19 cellular contexts compared by ENCODE assay signal in the genomic region with DNA sequence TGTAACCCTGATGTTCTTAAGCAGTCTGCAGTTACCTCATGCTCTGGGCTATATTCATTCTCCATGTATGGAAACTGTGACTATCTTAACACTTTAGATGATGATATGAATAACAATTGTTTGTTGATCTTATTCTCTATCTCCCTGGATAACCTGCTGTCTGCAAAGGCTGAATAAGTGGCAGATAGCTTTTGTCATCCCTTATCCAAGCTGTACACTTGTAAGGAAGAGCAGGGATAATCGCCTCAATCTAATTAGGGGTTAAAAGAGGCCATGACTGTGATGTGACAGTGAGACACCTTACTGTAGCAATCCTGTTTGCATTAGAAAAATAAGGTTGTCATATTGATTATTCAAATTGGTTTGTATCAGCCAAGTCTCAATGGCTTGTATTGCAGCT.
"Had no signal": no experiment of that assay in that cellular context is flagged by ENCODE, and none has a peak within 500 bp of the region (broad histone marks: within the 10 kb centered on the region; RNA-seq: fewer than 3 reads in every experiment).

No MANE protein-coding gene starts in this region.

- H3K4me3 Mint-ChIP-seq: memory B cell; natural killer cell treated with Interleukin-12 subunit alpha and Interleukin-12 subunit beta and Interleukin-15 and Interleukin-18, amount 100 ng/mL, for 72 hours; neural progenitor cell; stimulated activated effector memory CD8-positive, alpha-beta T cell treated with anti-CD3 and anti-CD28 coated beads, Interleukin-12 subunit alpha, Interleukin-12 subunit beta, amount 100 ng/mL, for 72 hours had no signal

- ATAC-seq: natural killer cell treated with Interleukin-12 subunit alpha and Interleukin-12 subunit beta and Interleukin-15 and Interleukin-18, amount 100 ng/mL, for 72 hours; right cardiac atrium; stimulated activated effector memory CD8-positive, alpha-beta T cell treated with anti-CD3 and anti-CD28 coated beads, Interleukin-12 subunit alpha, Interleukin-12 subunit beta, amount 100 ng/mL, for 72 hours had no signal

- H3K27ac ChIP-seq: coronary artery, esophagus squamous epithelium, neural progenitor cell, prostate gland, sigmoid colon, stomach, thyroid gland had no signal

- H3K36me3 ChIP-seq: neural progenitor cell, prostate gland, sigmoid colon, thyroid gland had no signal

- H3K4me1 Mint-ChIP-seq: memory B cell; neural progenitor cell; stimulated activated effector memory CD8-positive, alpha-beta T cell treated with anti-CD3 and anti-CD28 coated beads, Interleukin-12 subunit alpha, Interleukin-12 subunit beta, amount 100 ng/mL, for 72 hours had no signal

- H3K9me3 Mint-ChIP-seq: natural killer cell treated with Interleukin-12 subunit alpha and Interleukin-12 subunit beta and Interleukin-15 and Interleukin-18, amount 100 ng/mL, for 72 hours had no signal

- H3K27me3 Mint-ChIP-seq: memory B cell; natural killer cell treated with Interleukin-12 subunit alpha and Interleukin-12 subunit beta and Interleukin-15 and Interleukin-18, amount 100 ng/mL, for 72 hours had no signal

- DNase-seq: dermis blood vessel endothelial cell; effector memory CD4-positive, alpha-beta T cell; esophagus squamous epithelium; head of caudate nucleus; right cardiac atrium; sigmoid colon; stimulated activated CD4-positive, alpha-beta T cell treated with anti-CD3 and anti-CD28 coated beads, Interleukin-2, amount 100 ng/mL, for 24 hours; stimulated activated CD4-positive, alpha-beta T cell treated with anti-CD3 and anti-CD28 coated beads, Interleukin-4, amount 100 ng/mL, for 24 hours; stimulated activated naive CD4-positive, alpha-beta T cell treated with Interleukin-2 at 50 U/mL for 16 hours; stomach; thyroid gland; trophoblast cell had no signal

- H3K27me3 ChIP-seq: esophagus squamous epithelium, neural progenitor cell, sigmoid colon, stomach, thyroid gland had no signal

- H3K4me3 ChIP-seq: coronary artery, esophagus squamous epithelium, lung, neural progenitor cell, prostate gland, sigmoid colon, stomach, thyroid gland had no signal

- H3K27ac Mint-ChIP-seq: memory B cell; natural killer cell treated with Interleukin-12 subunit alpha and Interleukin-12 subunit beta and Interleukin-15 and Interleukin-18, amount 100 ng/mL, for 72 hours; neural progenitor cell; stimulated activated effector memory CD8-positive, alpha-beta T cell treated with anti-CD3 and anti-CD28 coated beads, Interleukin-12 subunit alpha, Interleukin-12 subunit beta, amount 100 ng/mL, for 72 hours had no signal

- H3K9me3 ChIP-seq: esophagus squamous epithelium, prostate gland, sigmoid colon, stomach, thyroid gland had no signal

- H3K4me1 ChIP-seq: esophagus squamous epithelium, neural progenitor cell, prostate gland, sigmoid colon, stomach, thyroid gland had no signal
